In genomic region chr14:71202881-71203280, GRCh38 we compare ENCODE assay signal across 14 cellular contexts.
"Had no signal": no experiment of that assay in that cellular context is flagged by ENCODE, and none has a peak within 500 bp of the region (broad histone marks: within the 10 kb centered on the region; RNA-seq: fewer than 3 reads in every experiment).

No MANE protein-coding gene starts in this region.

- H3K4me1 ChIP-seq: colonic mucosa, lower lobe of right lung, parathyroid adenoma had no signal

- H3K9ac ChIP-seq: parathyroid adenoma had no signal

- DNase-seq: activated CD4-positive, alpha-beta T cell treated with anti-CD3 and anti-CD28 coated beads, Interleukin-2, amount 50 U/mL, for 1 hour; activated naive CD4-positive, alpha-beta T cell treated with Interleukin-2 at 50 U/mL for 16 hours; activated T-cell treated with anti-CD3 and anti-CD28 coated beads for 4 hours; caudate nucleus; colonic mucosa; foreskin melanocyte; head of caudate nucleus; immature natural killer cell; lower lobe of right lung; stimulated activated CD4-positive, alpha-beta T cell treated with anti-CD3 and anti-CD28 coated beads, Interleukin-2, amount 100 ng/mL, for 48 hours had no signal

- H2AFZ ChIP-seq: parathyroid adenoma had no signal

- ATAC-seq: activated T-helper 17 cell treated with anti-CD3 and anti-CD28 coated beads, Interleukin-2, amount 50 U/mL, for 72 hours; lower lobe of right lung; stimulated activated memory B cell treated with anti-CD40 and anti-IgM and Interleukin-4, amounts not matched to agents 10 μg/mL and 1 μg/mL and 100 μg/mL, for 72 hours had no signal

- H3K27ac ChIP-seq: colonic mucosa, lower lobe of right lung, parathyroid adenoma, tibial nerve had no signal

- H3K27me3 ChIP-seq: colonic mucosa, tibial nerve had no signal

- H3K9me3 ChIP-seq: colonic mucosa, lower lobe of right lung, tibial nerve had no signal

- H3K36me3 ChIP-seq: colonic mucosa, lower lobe of right lung, tibial nerve had no signal

- H3K4me3 ChIP-seq: colonic mucosa, lower lobe of right lung, tibial nerve had no signal
